ENCODE assay signal across 17 cellular contexts in genomic region chr3:5078151-5078550, GRCh38. TPM values are rescaled to one million over a fixed set of nuclear protein-coding genes. Genes with fewer than 3 reads are reported as not detected.
DNase-seq lines count a peak whose midpoint lies in the region; ATAC-seq and TF ChIP-seq lines count a peak whose summit lies in the region.
"Had no signal": no experiment of that assay in that cellular context is flagged by ENCODE, and none has a peak within 500 bp of the region (broad histone marks: within the 10 kb centered on the region; RNA-seq: fewer than 3 reads in every experiment).

No MANE protein-coding gene starts in this region.

- ATAC-seq in HG02973 (IDR thresholded peaks at IDR 0.05; ENCODE audit: unreplicated experiment) (no peak), HG02938 (IDR thresholded peaks at IDR 0.05; ENCODE audit: unreplicated experiment) (no peak)

- intact Hi-C loops in prostate gland (cut with DNase I) = no loop called here

- 15% methylated on average over 4 of the region's 4 CpGs for WGBS in prostate gland

- no peak for TF ChIP-seq CTCF in prostate gland (IDR thresholded peaks at IDR 0.05)

- peak; percentile 50 for DNase-seq in EH (ENCODE audit: low read depth)
- peak; percentile 72 for DNase-seq in MG63
- peak; percentile 66 for DNase-seq in epithelial cell of prostate (ENCODE audit: low read depth, low spot score)
- DNase-seq in prostate gland (ENCODE audit: low spot score) = peak; percentile 77
- no peak for DNase-seq in HT-29 (ENCODE audit: low spot score)
- DNase-seq in activated naive CD4-positive, alpha-beta T cell treated with Interleukin-2 at 50 U/mL for 16 hours = no peak
- DNase-seq: activated CD4-positive, CD25-positive, alpha-beta regulatory T cell treated with anti-CD3 and anti-CD28 coated beads, Interleukin-2, amount 50 U/mL, for 72 hours; activated naive CD4-positive, alpha-beta T cell; DMS79 treated with DMSO at 0.1 percent for 48 hours; effector CD4-positive, alpha-beta T cell; NCI-H2081 treated with DMSO at 0.1 percent for 48 hours; NCI-H774; stimulated activated CD4-positive, alpha-beta T cell treated with anti-CD3 and anti-CD28 coated beads, Interleukin-2, amount 100 ng/mL, for 24 hours had no signal

- H3K4me1 ChIP-seq in prostate gland (replicated peaks) = no peaks in the 10 kb centered on the region
- H3K4me1 ChIP-seq: BLaER1 treated with 17β-estradiol and CSF1 and Interleukin-3, amounts not matched to agents 10 nM and 100 nM had no signal

- H3K27me3 ChIP-seq in MG63 (peaks cover 2% of the 10 kb centered on the region), prostate gland (replicated peaks; ENCODE audit: insufficient read depth) (no peaks in the 10 kb centered on the region)
- H3K27me3 ChIP-seq: BLaER1 treated with 17β-estradiol and CSF1 and Interleukin-3, amounts not matched to agents 10 nM and 100 nM; cardiac muscle cell had no signal

- H3K9me3 ChIP-seq in MG63 (no peaks in the 10 kb centered on the region), prostate gland (no peaks in the 10 kb centered on the region)
- H3K9me3 ChIP-seq: BLaER1 treated with 17β-estradiol and CSF1 and Interleukin-3, amounts not matched to agents 10 nM and 100 nM had no signal

- H3K4me3 ChIP-seq in MG63 (no peak overlapping the region), prostate gland (no peak overlapping the region)
- H3K4me3 ChIP-seq: BLaER1 treated with 17β-estradiol and CSF1 and Interleukin-3, amounts not matched to agents 10 nM and 100 nM; cardiac muscle cell had no signal

- no peak for TF ChIP-seq POLR2A in prostate gland (IDR thresholded peaks at IDR 0.05)

- H3K27ac ChIP-seq in epithelial cell of prostate = no peak overlapping the region
- H3K27ac ChIP-seq in prostate gland = no peak overlapping the region
- H3K27ac ChIP-seq: BLaER1 treated with 17β-estradiol and CSF1 and Interleukin-3, amounts not matched to agents 10 nM and 100 nM; cardiac muscle cell had no signal

- H3K36me3 ChIP-seq in MG63 (no peaks in the 10 kb centered on the region), prostate gland (no peaks in the 10 kb centered on the region)
- H3K36me3 ChIP-seq: BLaER1 treated with 17β-estradiol and CSF1 and Interleukin-3, amounts not matched to agents 10 nM and 100 nM; cardiac muscle cell had no signal

RNA-seq across cellular contexts. Expression of gene ARL8B, which starts 43.9 kb away (rescaled TPM):
- 41.0 and 73.9 TPM in 2 replicates for total RNA-seq in MG63 (2014; rRNA removed; shearing (Covaris generic); ENCODE audit: low replicate concordance)
- 10 to 100 TPM; 42.9 to 43.1 TPM for total RNA-seq in prostate gland
- 17.5 and 18.3 TPM in 2 replicates for total RNA-seq in HT-29 (2014; rRNA removed; shearing (Covaris generic))

Comparison
In these comparisons a context has a peak if more than half of its experiments do, and no peak if none do; other contexts are left out.
1. DNase-seq: peak in EH (single experiment), MG63 (single experiment), epithelial cell of prostate (single experiment) and prostate gland (single experiment); none in HT-29 (single experiment) and activated naive CD4-positive, alpha-beta T cell treated with Interleukin-2 at 50 U/mL for 16 hours (single experiment).